ENCODE assay signal across 28 cellular contexts in genomic region chr1:86520789-86521521, GRCh38. TPM values are rescaled to one million over a fixed set of nuclear protein-coding genes. Genes with fewer than 3 reads are reported as not detected.
"Had no signal": no experiment of that assay in that cellular context is flagged by ENCODE, and none has a peak within 500 bp of the region (broad histone marks: within the 10 kb centered on the region; RNA-seq: fewer than 3 reads in every experiment).

No MANE protein-coding gene starts in this region.

- H3K9me3 ChIP-seq: gastrocnemius medialis, prostate gland, right atrium auricular region, thoracic aorta had no signal

- H3K27ac ChIP-seq: coronary artery, gastrocnemius medialis, left lung, prostate gland, right atrium auricular region, skin epidermis, thoracic aorta, tibial nerve had no signal

- H3K36me3 ChIP-seq: gastrocnemius medialis, left lung, prostate gland, right atrium auricular region, thoracic aorta, tibial nerve had no signal

- H3K27me3 ChIP-seq: gastrocnemius medialis, left lung, right atrium auricular region, tibial nerve had no signal

- H3K4me3 ChIP-seq: coronary artery, gastrocnemius medialis, left lung, prostate gland, right atrium auricular region, skin epidermis, thoracic aorta, tibial nerve had no signal

- H3K4me1 ChIP-seq: gastrocnemius medialis, left lung, prostate gland, right atrium auricular region, tibial nerve had no signal

- DNase-seq: central memory CD4-positive, alpha-beta T cell; effector memory CD8-positive, alpha-beta T cell; gastrocnemius medialis; head of caudate nucleus; kidney; left lung; mesenchymal stem cell; naive thymus-derived CD8-positive, alpha-beta T cell; nephron progenitor cell; nucleus accumbens; stimulated activated CD4-positive, alpha-beta T cell treated with anti-CD3 and anti-CD28 coated beads, Interleukin-15, amount 100 ng/mL, for 24 hours; stimulated activated CD4-positive, alpha-beta T cell treated with anti-CD3 and anti-CD28 coated beads, Interleukin-2, amount 100 ng/mL, for 48 hours; stimulated activated naive B cell treated with anti-CD40 and anti-IgM and Interleukin-4, amounts not matched to agents 10 μg/mL and 1 μg/mL and 100 μg/mL, for 72 hours had no signal

- ATAC-seq: effector memory CD8-positive, alpha-beta T cell; gastrocnemius medialis; left lung; naive thymus-derived CD8-positive, alpha-beta T cell; stimulated activated naive B cell treated with anti-CD40 and anti-IgM and Interleukin-4, amounts not matched to agents 10 μg/mL and 1 μg/mL and 100 μg/mL, for 72 hours had no signal

RNA-seq across cellular contexts. Expression of gene CLCA4, which starts 25.9 kb away (rescaled TPM):
- total RNA-seq: cerebellum, dermis microvascular lymphatic vessel endothelial cell, glomerular endothelial cell, left lung, lung microvascular endothelial cell, myocyte, osteocyte, right atrium auricular region, thoracic aorta, tibial nerve had no signal
- polyA plus RNA-seq: naive thymus-derived CD8-positive, alpha-beta T cell had no signal

RNA-seq across cellular contexts. Expression of gene CLCA1, which starts 52.2 kb away (rescaled TPM):
- total RNA-seq: dermis microvascular lymphatic vessel endothelial cell; glomerular endothelial cell; kidney; left lung; lower leg skin; lung microvascular endothelial cell; mesothelial cell of epicardium; myocyte; naive thymus-derived CD8-positive, alpha-beta T cell; osteocyte; right atrium auricular region; thoracic aorta; tibial nerve; urinary bladder had no signal
- polyA plus RNA-seq: naive thymus-derived CD8-positive, alpha-beta T cell; urinary bladder had no signal
